ENCODE assay signal across 1 cellular context in the genomic region with DNA sequence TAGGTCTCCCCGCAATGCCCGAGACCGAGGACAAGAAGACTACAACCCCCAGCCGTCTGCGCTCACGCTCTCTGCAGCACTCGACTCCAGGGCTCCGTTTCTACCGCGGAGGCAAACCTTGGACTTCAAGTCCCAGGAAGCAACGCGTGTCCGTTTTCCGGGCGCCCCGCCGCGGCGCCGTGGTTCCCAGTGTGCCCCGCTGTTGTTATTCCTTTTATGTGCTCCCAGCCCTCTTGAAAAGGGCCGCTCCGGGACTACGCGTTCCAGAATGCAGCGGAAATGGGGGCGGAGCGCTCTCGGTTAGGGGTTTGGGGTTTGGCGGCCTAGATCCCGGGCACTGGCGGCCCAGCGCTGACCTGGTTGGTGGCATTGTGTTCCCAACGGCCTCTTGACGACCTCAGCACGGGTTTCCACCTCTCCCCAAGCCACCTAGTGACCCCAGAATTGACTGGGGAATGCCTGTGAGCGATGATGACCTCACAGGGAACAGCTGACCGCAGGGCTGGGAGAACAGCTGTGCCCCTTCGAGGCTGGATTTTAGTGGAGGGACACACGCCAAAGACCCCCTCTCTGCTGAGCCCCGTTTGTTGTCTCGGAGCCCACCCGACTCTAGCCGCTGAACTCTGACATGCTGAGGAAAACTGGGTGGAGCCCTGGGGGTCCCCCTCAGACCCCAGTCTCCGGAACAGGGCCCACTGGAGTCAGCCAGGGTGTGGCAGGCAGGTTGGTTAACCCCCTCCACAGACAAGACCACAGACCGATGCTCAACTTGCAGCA.
TF ChIP-seq lines count a peak whose summit lies in the region.

No MANE protein-coding gene starts in this region.

TF ChIP-seq in H1, 55 proteins besides CTCF, POLR2A, EP300 and RAD21:
- TF ChIP-seq TBP (IDR thresholded peaks at IDR 0.05; ENCODE audit: low read depth, low read length) (0 out of 2 replicates have a peak, but pooled peaks have one; percentile 4), NRF1 (IDR thresholded peaks at IDR 0.05; ENCODE audit: low read depth, low read length) (no peak), JUND (IDR thresholded peaks at IDR 0.05; ENCODE audit: low read length) (no peak), TCF12 (IDR thresholded peaks at IDR 0.05; ENCODE audit: low read depth, low read length) (0 out of 2 replicates have a peak, but pooled peaks have one; percentile 51), BCL11A (IDR thresholded peaks at IDR 0.05; ENCODE audit: low read depth in 2 of 2, low read length in 2 of 2) (no peak), KDM1A (IDR thresholded peaks at IDR 0.05; ENCODE audit: borderline replicate concordance, low read length) (no peak), CHD2 (IDR thresholded peaks at IDR 0.05; ENCODE audit: low read length) (no peak), JUN (IDR thresholded peaks at IDR 0.05; ENCODE audit: low read depth, low read length) (no peak), ASH2L (IDR thresholded peaks at IDR 0.05; ENCODE audit: low read length) (peak; percentile 14), HDAC2 (IDR thresholded peaks at IDR 0.05; ENCODE audit: borderline replicate concordance in 1 of 2, low read depth in 2 of 2, low read length in 2 of 2) (0 out of 4 replicates have a peak, but pooled peaks of 1 of the 2 experiments have one; percentile 30), TAF1 (IDR thresholded peaks at IDR 0.05; ENCODE audit: low read depth, low read length) (peak; percentile 60; the same call in 1 of the 2 replicates), TAF7 (optimal IDR thresholded peaks at IDR 0.05; ENCODE audit: borderline replicate concordance, low read depth, low read length) (no peak), CHD1 (IDR thresholded peaks at IDR 0.05; ENCODE audit: low read depth, low read length) (no peak), RBBP5 (IDR thresholded peaks at IDR 0.05; ENCODE audit: borderline replicate concordance, low read depth, low read length) (no peak), SUZ12 (IDR thresholded peaks at IDR 0.05; ENCODE audit: low read length) (no peak), SAP30 (IDR thresholded peaks at IDR 0.05; ENCODE audit: insufficient read depth, insufficient replicate concordance, low read length) (no peak), YY1 (IDR thresholded peaks at IDR 0.05; ENCODE audit: low read depth, low read length) (peak; percentile 65), SP4 (IDR thresholded peaks at IDR 0.05; ENCODE audit: low read length) (no peak; the same call in 1 of the 2 replicates), EGR1 (IDR thresholded peaks at IDR 0.05; ENCODE audit: borderline replicate concordance, low read depth, low read length) (no peak), SRF (IDR thresholded peaks at IDR 0.05; ENCODE audit: low read depth, low read length) (peak; percentile 54; the same call in 1 of the 2 replicates), SIRT6 (IDR thresholded peaks at IDR 0.05; ENCODE audit: low read length) (no peak), POU5F1 (IDR thresholded peaks at IDR 0.05; ENCODE audit: low read depth, low read length) (no peak), MAFK (IDR thresholded peaks at IDR 0.05; ENCODE audit: low read depth, low read length) (no peak), KDM4A (IDR thresholded peaks at IDR 0.05; ENCODE audit: low read depth, low read length, severe bottlenecking) (no peak), FOSL1 (IDR thresholded peaks at IDR 0.05; ENCODE audit: insufficient read depth, low read depth, low read length) (no peak), SIN3A (conservative IDR thresholded peaks at IDR 0.05 in 1 of 2, IDR thresholded peaks at IDR 0.05 in 1 of 2; ENCODE audit: low read depth in 1 of 2, low read length in 2 of 2) (peak; percentile 20 to 85; a peak in 2 of 4 replicates), BRCA1 (IDR thresholded peaks at IDR 0.05; ENCODE audit: low read depth, low read length) (no peak), CBX8 (IDR thresholded peaks at IDR 0.05; ENCODE audit: borderline replicate concordance, low read depth, low read length) (no peak), KDM5A (IDR thresholded peaks at IDR 0.05; ENCODE audit: low read length) (no peak), HDAC6 (IDR thresholded peaks at IDR 0.05; ENCODE audit: low read depth, low read length) (no peak), CTBP2 (IDR thresholded peaks at IDR 0.05; ENCODE audit: borderline replicate concordance, insufficient read depth, insufficient read length, low read length) (peak; percentile 72), BACH1 (IDR thresholded peaks at IDR 0.05; ENCODE audit: low read length) (no peak), ZNF274 (IDR thresholded peaks at IDR 0.05; ENCODE audit: borderline replicate concordance, extremely low read depth, low read length) (no peak), PHF8 (conservative IDR thresholded peaks at IDR 0.05; ENCODE audit: low read depth, low read length) (0 out of 2 replicates have a peak, but pooled peaks have one; percentile 37), NANOG (IDR thresholded peaks at IDR 0.05; ENCODE audit: insufficient read depth, low read depth, low read length, poor library complexity, severe bottlenecking) (no peak), GTF2F1 (IDR thresholded peaks at IDR 0.05; ENCODE audit: borderline replicate concordance, low read depth, low read length) (no peak), CEBPB (IDR thresholded peaks at IDR 0.05; ENCODE audit: low read depth, low read length) (no peak), POLR2AphosphoS5 (IDR thresholded peaks at IDR 0.05; ENCODE audit: low read depth, low read length) (no peak), SIX5 (IDR thresholded peaks at IDR 0.05; ENCODE audit: low read depth, low read length) (peak; percentile 94), RNF2 (IDR thresholded peaks at IDR 0.05; ENCODE audit: borderline replicate concordance, low read depth, low read length, missing control alignments, poor library complexity, severe bottlenecking) (peak; percentile 5), GABPA (IDR thresholded peaks at IDR 0.05; ENCODE audit: borderline replicate concordance, insufficient read depth, low read length) (no peak), RXRA (IDR thresholded peaks at IDR 0.05; ENCODE audit: insufficient read depth, low read depth, low read length) (no peak), RFX5 (IDR thresholded peaks at IDR 0.05; ENCODE audit: borderline replicate concordance, low read depth, low read length) (no peak), SP2 (IDR thresholded peaks at IDR 0.05; ENCODE audit: low read length) (no peak), CREB1 (IDR thresholded peaks at IDR 0.05) (peak; percentile 73), CBX5 (IDR thresholded peaks at IDR 0.05; ENCODE audit: low read depth, low read length) (no peak), TEAD4 (IDR thresholded peaks at IDR 0.05; ENCODE audit: low read depth, low read length) (0 out of 2 replicates have a peak, but pooled peaks have one; percentile 21), SP1 (IDR thresholded peaks at IDR 0.05; ENCODE audit: low read depth, low read length) (peak; percentile 72), EZH2 (IDR thresholded peaks at IDR 0.05; ENCODE audit: low read depth, low read length, severe bottlenecking) (peak; percentile 34)
- TF ChIP-seq, protein P1, sequence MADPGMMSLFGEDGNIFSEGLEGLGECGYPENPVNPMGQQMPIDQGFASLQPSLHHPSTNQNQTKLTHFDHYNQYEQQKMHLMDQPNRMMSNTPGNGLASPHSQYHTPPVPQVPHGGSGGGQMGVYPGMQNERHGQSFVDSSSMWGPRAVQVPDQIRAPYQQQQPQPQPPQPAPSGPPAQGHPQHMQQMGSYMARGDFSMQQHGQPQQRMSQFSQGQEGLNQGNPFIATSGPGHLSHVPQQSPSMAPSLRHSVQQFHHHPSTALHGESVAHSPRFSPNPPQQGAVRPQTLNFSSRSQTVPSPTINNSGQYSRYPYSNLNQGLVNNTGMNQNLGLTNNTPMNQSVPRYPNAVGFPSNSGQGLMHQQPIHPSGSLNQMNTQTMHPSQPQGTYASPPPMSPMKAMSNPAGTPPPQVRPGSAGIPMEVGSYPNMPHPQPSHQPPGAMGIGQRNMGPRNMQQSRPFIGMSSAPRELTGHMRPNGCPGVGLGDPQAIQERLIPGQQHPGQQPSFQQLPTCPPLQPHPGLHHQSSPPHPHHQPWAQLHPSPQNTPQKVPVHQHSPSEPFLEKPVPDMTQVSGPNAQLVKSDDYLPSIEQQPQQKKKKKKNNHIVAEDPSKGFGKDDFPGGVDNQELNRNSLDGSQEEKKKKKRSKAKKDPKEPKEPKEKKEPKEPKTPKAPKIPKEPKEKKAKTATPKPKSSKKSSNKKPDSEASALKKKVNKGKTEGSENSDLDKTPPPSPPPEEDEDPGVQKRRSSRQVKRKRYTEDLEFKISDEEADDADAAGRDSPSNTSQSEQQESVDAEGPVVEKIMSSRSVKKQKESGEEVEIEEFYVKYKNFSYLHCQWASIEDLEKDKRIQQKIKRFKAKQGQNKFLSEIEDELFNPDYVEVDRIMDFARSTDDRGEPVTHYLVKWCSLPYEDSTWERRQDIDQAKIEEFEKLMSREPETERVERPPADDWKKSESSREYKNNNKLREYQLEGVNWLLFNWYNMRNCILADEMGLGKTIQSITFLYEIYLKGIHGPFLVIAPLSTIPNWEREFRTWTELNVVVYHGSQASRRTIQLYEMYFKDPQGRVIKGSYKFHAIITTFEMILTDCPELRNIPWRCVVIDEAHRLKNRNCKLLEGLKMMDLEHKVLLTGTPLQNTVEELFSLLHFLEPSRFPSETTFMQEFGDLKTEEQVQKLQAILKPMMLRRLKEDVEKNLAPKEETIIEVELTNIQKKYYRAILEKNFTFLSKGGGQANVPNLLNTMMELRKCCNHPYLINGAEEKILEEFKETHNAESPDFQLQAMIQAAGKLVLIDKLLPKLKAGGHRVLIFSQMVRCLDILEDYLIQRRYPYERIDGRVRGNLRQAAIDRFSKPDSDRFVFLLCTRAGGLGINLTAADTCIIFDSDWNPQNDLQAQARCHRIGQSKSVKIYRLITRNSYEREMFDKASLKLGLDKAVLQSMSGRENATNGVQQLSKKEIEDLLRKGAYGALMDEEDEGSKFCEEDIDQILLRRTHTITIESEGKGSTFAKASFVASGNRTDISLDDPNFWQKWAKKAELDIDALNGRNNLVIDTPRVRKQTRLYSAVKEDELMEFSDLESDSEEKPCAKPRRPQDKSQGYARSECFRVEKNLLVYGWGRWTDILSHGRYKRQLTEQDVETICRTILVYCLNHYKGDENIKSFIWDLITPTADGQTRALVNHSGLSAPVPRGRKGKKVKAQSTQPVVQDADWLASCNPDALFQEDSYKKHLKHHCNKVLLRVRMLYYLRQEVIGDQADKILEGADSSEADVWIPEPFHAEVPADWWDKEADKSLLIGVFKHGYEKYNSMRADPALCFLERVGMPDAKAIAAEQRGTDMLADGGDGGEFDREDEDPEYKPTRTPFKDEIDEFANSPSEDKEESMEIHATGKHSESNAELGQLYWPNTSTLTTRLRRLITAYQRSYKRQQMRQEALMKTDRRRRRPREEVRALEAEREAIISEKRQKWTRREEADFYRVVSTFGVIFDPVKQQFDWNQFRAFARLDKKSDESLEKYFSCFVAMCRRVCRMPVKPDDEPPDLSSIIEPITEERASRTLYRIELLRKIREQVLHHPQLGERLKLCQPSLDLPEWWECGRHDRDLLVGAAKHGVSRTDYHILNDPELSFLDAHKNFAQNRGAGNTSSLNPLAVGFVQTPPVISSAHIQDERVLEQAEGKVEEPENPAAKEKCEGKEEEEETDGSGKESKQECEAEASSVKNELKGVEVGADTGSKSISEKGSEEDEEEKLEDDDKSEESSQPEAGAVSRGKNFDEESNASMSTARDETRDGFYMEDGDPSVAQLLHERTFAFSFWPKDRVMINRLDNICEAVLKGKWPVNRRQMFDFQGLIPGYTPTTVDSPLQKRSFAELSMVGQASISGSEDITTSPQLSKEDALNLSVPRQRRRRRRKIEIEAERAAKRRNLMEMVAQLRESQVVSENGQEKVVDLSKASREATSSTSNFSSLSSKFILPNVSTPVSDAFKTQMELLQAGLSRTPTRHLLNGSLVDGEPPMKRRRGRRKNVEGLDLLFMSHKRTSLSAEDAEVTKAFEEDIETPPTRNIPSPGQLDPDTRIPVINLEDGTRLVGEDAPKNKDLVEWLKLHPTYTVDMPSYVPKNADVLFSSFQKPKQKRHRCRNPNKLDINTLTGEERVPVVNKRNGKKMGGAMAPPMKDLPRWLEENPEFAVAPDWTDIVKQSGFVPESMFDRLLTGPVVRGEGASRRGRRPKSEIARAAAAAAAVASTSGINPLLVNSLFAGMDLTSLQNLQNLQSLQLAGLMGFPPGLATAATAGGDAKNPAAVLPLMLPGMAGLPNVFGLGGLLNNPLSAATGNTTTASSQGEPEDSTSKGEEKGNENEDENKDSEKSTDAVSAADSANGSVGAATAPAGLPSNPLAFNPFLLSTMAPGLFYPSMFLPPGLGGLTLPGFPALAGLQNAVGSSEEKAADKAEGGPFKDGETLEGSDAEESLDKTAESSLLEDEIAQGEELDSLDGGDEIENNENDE (IDR thresholded peaks at IDR 0.05; ENCODE audit: insufficient replicate concordance, low read length) = no peak
- TF ChIP-seq, protein P2, sequence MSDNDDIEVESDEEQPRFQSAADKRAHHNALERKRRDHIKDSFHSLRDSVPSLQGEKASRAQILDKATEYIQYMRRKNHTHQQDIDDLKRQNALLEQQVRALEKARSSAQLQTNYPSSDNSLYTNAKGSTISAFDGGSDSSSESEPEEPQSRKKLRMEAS (IDR thresholded peaks at IDR 0.05) = 0 out of 2 replicates have a peak, but pooled peaks have one; percentile 13
- TF ChIP-seq, protein P3, sequence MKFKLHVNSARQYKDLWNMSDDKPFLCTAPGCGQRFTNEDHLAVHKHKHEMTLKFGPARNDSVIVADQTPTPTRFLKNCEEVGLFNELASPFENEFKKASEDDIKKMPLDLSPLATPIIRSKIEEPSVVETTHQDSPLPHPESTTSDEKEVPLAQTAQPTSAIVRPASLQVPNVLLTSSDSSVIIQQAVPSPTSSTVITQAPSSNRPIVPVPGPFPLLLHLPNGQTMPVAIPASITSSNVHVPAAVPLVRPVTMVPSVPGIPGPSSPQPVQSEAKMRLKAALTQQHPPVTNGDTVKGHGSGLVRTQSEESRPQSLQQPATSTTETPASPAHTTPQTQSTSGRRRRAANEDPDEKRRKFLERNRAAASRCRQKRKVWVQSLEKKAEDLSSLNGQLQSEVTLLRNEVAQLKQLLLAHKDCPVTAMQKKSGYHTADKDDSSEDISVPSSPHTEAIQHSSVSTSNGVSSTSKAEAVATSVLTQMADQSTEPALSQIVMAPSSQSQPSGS (IDR thresholded peaks at IDR 0.05; ENCODE audit: low read length) = no peak; the same call in 1 of the 2 replicates
- TF ChIP-seq, protein P4, sequence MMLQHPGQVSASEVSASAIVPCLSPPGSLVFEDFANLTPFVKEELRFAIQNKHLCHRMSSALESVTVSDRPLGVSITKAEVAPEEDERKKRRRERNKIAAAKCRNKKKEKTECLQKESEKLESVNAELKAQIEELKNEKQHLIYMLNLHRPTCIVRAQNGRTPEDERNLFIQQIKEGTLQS (IDR thresholded peaks at IDR 0.05; ENCODE audit: insufficient read depth, low read depth, low read length) = no peak
- TF ChIP-seq, protein P5, sequence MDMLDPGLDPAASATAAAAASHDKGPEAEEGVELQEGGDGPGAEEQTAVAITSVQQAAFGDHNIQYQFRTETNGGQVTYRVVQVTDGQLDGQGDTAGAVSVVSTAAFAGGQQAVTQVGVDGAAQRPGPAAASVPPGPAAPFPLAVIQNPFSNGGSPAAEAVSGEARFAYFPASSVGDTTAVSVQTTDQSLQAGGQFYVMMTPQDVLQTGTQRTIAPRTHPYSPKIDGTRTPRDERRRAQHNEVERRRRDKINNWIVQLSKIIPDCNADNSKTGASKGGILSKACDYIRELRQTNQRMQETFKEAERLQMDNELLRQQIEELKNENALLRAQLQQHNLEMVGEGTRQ (IDR thresholded peaks at IDR 0.05; ENCODE audit: low read length) = no peak
- TF ChIP-seq, protein P6, sequence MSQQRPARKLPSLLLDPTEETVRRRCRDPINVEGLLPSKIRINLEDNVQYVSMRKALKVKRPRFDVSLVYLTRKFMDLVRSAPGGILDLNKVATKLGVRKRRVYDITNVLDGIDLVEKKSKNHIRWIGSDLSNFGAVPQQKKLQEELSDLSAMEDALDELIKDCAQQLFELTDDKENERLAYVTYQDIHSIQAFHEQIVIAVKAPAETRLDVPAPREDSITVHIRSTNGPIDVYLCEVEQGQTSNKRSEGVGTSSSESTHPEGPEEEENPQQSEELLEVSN (IDR thresholded peaks at IDR 0.05) = no peak
